Comparison of ENCODE assay signal across 11 cellular contexts in the genomic region with DNA sequence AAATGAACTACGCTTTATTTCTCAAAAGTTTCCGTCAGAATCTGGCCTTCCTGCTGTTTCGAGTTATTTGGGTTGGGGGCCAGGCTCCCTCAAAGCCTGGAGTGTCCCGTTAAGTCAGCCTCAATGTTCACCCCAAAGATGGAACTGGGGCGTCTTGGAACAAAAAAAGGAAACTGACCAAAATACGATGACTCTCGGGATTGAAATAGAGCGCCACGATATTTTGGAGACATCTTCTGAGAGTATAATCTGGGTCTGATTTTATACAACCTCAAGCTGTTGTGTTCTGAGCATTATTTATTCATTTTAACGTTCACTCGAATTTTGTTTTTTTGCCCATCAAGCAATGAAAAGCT. TPM values are rescaled to one million over a fixed set of nuclear protein-coding genes. Genes with fewer than 3 reads are reported as not detected.
DNase-seq lines count a peak whose midpoint lies in the region; ATAC-seq, FAIRE-seq and TF ChIP-seq lines count a peak whose summit lies in the region.
"Had no signal": no experiment of that assay in that cellular context is flagged by ENCODE, and none has a peak within 500 bp of the region (broad histone marks: within the 10 kb centered on the region; RNA-seq: fewer than 3 reads in every experiment).

No MANE protein-coding gene starts in this region.

- H3K9me3 ChIP-seq in left ventricle myocardium inferior (replicated peaks) = no peaks in the 10 kb centered on the region
- H3K9me3 ChIP-seq in kidney (ENCODE audit: control insufficient read depth in 1 of 2, low read length in 2 of 2) = no peaks in the 10 kb centered on the region
- H3K9me3 ChIP-seq in tibial artery = no peaks in the 10 kb centered on the region

- intact Hi-C loops in left ventricle myocardium inferior (cut with micrococcal nuclease) (no loop called here), Right ventricle myocardium inferior (cut with DNase I) (loop anchor here (2.0 to 10.0 kb wide), 3 partner anchors 132 to 698 kb away; no protein-coding TSS in a partner anchor), kidney (cut with DNase I) (no loop called here), tibial artery (cut with DNase I; ENCODE audit: low total_unique reads) (no loop called here)

- no peak overlapping the region for H3K9ac ChIP-seq in kidney (ENCODE audit: low read length in 2 of 2)

- H3K27me3 ChIP-seq in left ventricle myocardium inferior (ENCODE audit: low read depth) (peaks cover 98% of the 10 kb centered on the region), tibial artery (peaks cover 0 to 21% of the 10 kb centered on the region in 2 donors)

- in situ Hi-C loops in astrocyte of the cerebellum (cut with HindIII; ENCODE audit: low sequenced_read_pairs) = loop anchor here (5.0 kb wide), 1 partner anchor 65 kb away; no protein-coding TSS in a partner anchor

- no peak for FAIRE-seq in kidney (lab: Jason Lieb, UNC)

- H3K36me3 ChIP-seq in left ventricle myocardium inferior (no peaks in the 10 kb centered on the region), kidney (ENCODE audit: control insufficient read depth in 1 of 2, insufficient read depth in 2 of 2, low read length in 2 of 2) (no peaks in the 10 kb centered on the region), tibial artery (no peaks in the 10 kb centered on the region)

- DNase-seq in left ventricle myocardium inferior = no peak
- no peak for DNase-seq in Right ventricle myocardium inferior (ENCODE audit: missing footprints)
- no peak for DNase-seq in astrocyte of the cerebellum (ENCODE audit: low read depth)
- DNase-seq in kidney = no peak
- no peak for DNase-seq in tibial artery
- DNase-seq in NOMO-1 treated with DMSO at 0.1 percent for 48 hours (lab: John Stamatoyannopoulos, UW; ENCODE audit: unreplicated experiment) = no peak
- no peak for DNase-seq in HT-29 (ENCODE audit: low spot score)
- DNase-seq: central memory CD4-positive, alpha-beta T cell had no signal

- TF ChIP-seq CTCF in left ventricle myocardium inferior (IDR thresholded peaks at IDR 0.05; ENCODE audit: borderline replicate concordance) = no peak
- TF ChIP-seq CTCF in astrocyte of the cerebellum (IDR thresholded peaks at IDR 0.05; ENCODE audit: low read depth, low read length, missing control alignments) = no peak
- no peak for TF ChIP-seq CTCF in kidney (IDR thresholded peaks at IDR 0.05; ENCODE audit: borderline replicate concordance, extremely low read depth, insufficient read depth)
- TF ChIP-seq CTCF in tibial artery (IDR thresholded peaks at IDR 0.05) = no peak

- H3K4me3 ChIP-seq in left ventricle myocardium inferior (peak overlapping the region; percentile 64), astrocyte of the cerebellum (ENCODE audit: low read depth, low read length) (peak overlapping the region; percentile 50), kidney (ENCODE audit: low read length in 2 of 2) (peak overlapping the region; percentile 49 to 63), tibial artery (peak overlapping the region; percentile 25 to 36)

- ATAC-seq in Right ventricle myocardium inferior (no peak), SK-N-SH treated with all-trans-retinoic acid at 6 μM for 48 hours (no peak)

- H3K4me1 ChIP-seq in left ventricle myocardium inferior = peaks cover 6% of the 10 kb centered on the region
- H3K4me1 ChIP-seq in kidney (ENCODE audit: control insufficient read depth in 1 of 2, insufficient read depth in 1 of 2, low read depth in 1 of 2, low read length in 2 of 2) = no peaks in the 10 kb centered on the region
- peaks cover 0 to 6% (median 3%) of the 10 kb centered on the region in 4 donors for H3K4me1 ChIP-seq in tibial artery

- H3K27ac ChIP-seq in left ventricle myocardium inferior (replicated peaks) = no peak overlapping the region
- no peak overlapping the region for H3K27ac ChIP-seq in kidney (ENCODE audit: low read depth in 2 of 2, low read length in 2 of 2)
- H3K27ac ChIP-seq in tibial artery = no peak overlapping the region

TF ChIP-seq in SK-N-SH treated with all-trans-retinoic acid at 6 μM for 48 hours, 23 proteins besides CTCF, POLR2A, EP300 and RAD21:
- no peak for TF ChIP-seq BACH2 (CRISPR knock-in tag; IDR thresholded peaks at IDR 0.05; ENCODE audit: borderline replicate concordance)
- TF ChIP-seq ISL1 (CRISPR knock-in tag; IDR thresholded peaks at IDR 0.05) = no peak
- no peak for TF ChIP-seq CSDC2 (CRISPR knock-in tag; IDR thresholded peaks at IDR 0.05)
- TF ChIP-seq ZFP30 (CRISPR knock-in tag; IDR thresholded peaks at IDR 0.05) = no peak
- no peak for TF ChIP-seq TOX (CRISPR knock-in tag; IDR thresholded peaks at IDR 0.05; ENCODE audit: borderline replicate concordance)
- no peak for TF ChIP-seq PPARA (CRISPR knock-in tag; IDR thresholded peaks at IDR 0.05; ENCODE audit: borderline replicate concordance)

RNA-seq across cellular contexts. Expression of a gene that starts 28.1 kb away (rescaled TPM):
- not detected for total RNA-seq in left ventricle myocardium inferior
- total RNA-seq in Right ventricle myocardium inferior = not detected
- not detected for total RNA-seq in kidney
- not detected for polyA plus RNA-seq in kidney (ENCODE audit: insufficient read depth, low read depth, low replicate concordance)
- total RNA-seq in HT-29 (2014; rRNA removed; shearing (Covaris generic)) = not detected in 2 replicates
- total RNA-seq: mucosa of gallbladder, NCI-H460 had no signal

RNA-seq across cellular contexts. Expression of a gene that starts 50.5 kb away (rescaled TPM):
- total RNA-seq in left ventricle myocardium inferior = 389 TPM
- 365 TPM for total RNA-seq in Right ventricle myocardium inferior
- total RNA-seq in kidney = 612 TPM
- 611 TPM for polyA plus RNA-seq in kidney (ENCODE audit: insufficient read depth, low read depth, low replicate concordance)
- 896 and 936 TPM in 2 replicates for total RNA-seq in HT-29 (2014; rRNA removed; shearing (Covaris generic))
